8 cellular contexts compared by ENCODE assay signal in genomic region chr10:16891375-16892313, GRCh38.
DNase-seq lines count a peak whose midpoint lies in the region; TF ChIP-seq lines count a peak whose summit lies in the region.

No MANE protein-coding gene starts in this region.

- intact Hi-C loops in adrenal gland (cut with DNase I): no loop called here

- peaks cover 0 to 9% of the 10 kb centered on the region in 2 donors for H3K4me1 ChIP-seq in adrenal gland (replicated peaks in 1 of 2)
- 0 out of 2 replicates have a peak, but pooled peaks cover 3% of the 10 kb centered on the region for H3K4me1 ChIP-seq in iPS-20b (ENCODE audit: insufficient read depth, low read length)

- in situ Hi-C loops in ACHN (cut with HindIII; ENCODE audit: low pct_ligation_motif_present, low pct_unique_long_range_greater_than_20kb, low sequenced_read_pairs): no loop called here
- in situ Hi-C loops in SK-MEL-5 (cut with HindIII; ENCODE audit: low pct_unique_long_range_greater_than_20kb, low sequenced_read_pairs): no loop called here

- H3K9ac ChIP-seq in iPS-20b (ENCODE audit: low read depth, low read length): peak overlapping the region; percentile 77

- no peak overlapping the region for H3K27ac ChIP-seq in adrenal gland
- H3K27ac ChIP-seq in iPS-20b (ENCODE audit: low read length): peak overlapping the region; percentile 51

- peak; percentile 18 to 67 (median 44) for TF ChIP-seq CTCF in adrenal gland (IDR thresholded peaks at IDR 0.05)

- 28 to 39% (median 33%) methylated on average over 12 of the region's 12 CpGs for WGBS in adrenal gland, 4 donors

- H3K9me3 ChIP-seq in adrenal gland (replicated peaks in 1 of 3) (no peaks in the 10 kb centered on the region), iPS-20b (ENCODE audit: insufficient read depth, low read depth, low read length) (no peaks in the 10 kb centered on the region)

- peak in 1 of 2 donors; percentile 28 for TF ChIP-seq POLR2A in adrenal gland (IDR thresholded peaks at IDR 0.05)

- H3K36me3 ChIP-seq in H7 (replicated peaks; ENCODE audit: control insufficient read depth, insufficient read depth, low read length) (no peaks in the 10 kb centered on the region), adrenal gland (replicated peaks in 1 of 2) (no peaks in the 10 kb centered on the region), iPS-20b (ENCODE audit: insufficient read depth, low read depth, low read length) (no peaks in the 10 kb centered on the region)

- H3K4me3 ChIP-seq in H7 (ENCODE audit: insufficient read depth, low read depth, low read length) (peak overlapping the region; percentile 14), adrenal gland (no peak overlapping the region), iPS-20b (ENCODE audit: low read length) (peak overlapping the region; percentile 52)

- peak; percentile 88 for DNase-seq in ACHN
- DNase-seq in H7: peak; percentile 54
- peak; percentile 82 for DNase-seq in SK-MEL-5 (ENCODE audit: low read depth, low spot score)
- DNase-seq in adrenal gland: peak; percentile 21 to 77 (median 61)
- peak; percentile 15 to 31 for DNase-seq in stimulated activated CD4-positive, alpha-beta T cell treated with anti-CD3 and anti-CD28 coated beads, Interleukin-12 subunit alpha, Interleukin-12 subunit beta, amount 100 ng/mL, for 24 hours (ENCODE audit: low read depth in 2 of 2)
- no peak for DNase-seq in NCI-H1694 (lab: John Stamatoyannopoulos, UW)
- no peak for DNase-seq in NCI-H2107 treated with DMSO at 0.1 percent for 48 hours (lab: John Stamatoyannopoulos, UW; ENCODE audit: unreplicated experiment)

- no peaks in the 10 kb centered on the region for H3K27me3 ChIP-seq in H7 (ENCODE audit: control insufficient read depth, insufficient read depth, low read length)
- peaks cover 4% of the 10 kb centered on the region for H3K27me3 ChIP-seq in adrenal gland
- no peaks in the 10 kb centered on the region for H3K27me3 ChIP-seq in iPS-20b (ENCODE audit: insufficient read depth, low read length)

Comparison
In these comparisons a context has a peak if more than half of its experiments do, and no peak if none do; other contexts are left out.
1. DNase-seq: peak in ACHN (single experiment), H7 (single experiment), SK-MEL-5 (single experiment), adrenal gland (7 of 7) and stimulated activated CD4-positive, alpha-beta T cell treated with anti-CD3 and anti-CD28 coated beads, Interleukin-12 subunit alpha, Interleukin-12 subunit beta, amount 100 ng/mL, for 24 hours (2 of 2); none in NCI-H1694 (single experiment) and NCI-H2107 treated with DMSO at 0.1 percent for 48 hours (single experiment).
2. H3K4me3 ChIP-seq: peak in H7 (single experiment) and iPS-20b (single experiment); none in adrenal gland (0 of 4).